In the genomic region with DNA sequence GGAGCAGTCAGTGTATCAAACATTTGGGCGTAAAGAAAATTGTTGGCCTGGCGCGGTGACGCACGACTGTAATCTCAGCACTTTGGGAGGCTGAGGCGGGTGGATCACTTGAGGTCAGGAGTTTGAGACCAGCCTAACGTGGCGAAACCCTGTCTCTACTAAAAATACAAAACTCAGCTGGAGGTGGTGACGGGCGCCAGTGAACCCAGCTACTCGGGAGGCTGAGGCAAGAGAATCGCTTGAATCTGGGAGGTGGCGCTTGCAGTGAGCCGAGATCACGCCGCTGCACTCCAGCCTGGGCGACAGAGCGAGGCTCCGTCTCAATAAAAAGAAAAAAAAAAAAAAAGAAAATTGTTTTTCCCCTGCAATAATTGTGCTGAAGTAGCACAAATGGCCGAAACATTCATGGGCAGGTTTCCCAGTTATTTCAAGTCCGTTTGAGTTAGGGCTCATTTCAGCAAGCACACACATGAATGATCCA, we compare ENCODE assay signal across 7 cellular contexts. TPM values are rescaled to one million over a fixed set of nuclear protein-coding genes. Genes with fewer than 3 reads are reported as not detected.
DNase-seq lines count a peak whose midpoint lies in the region; ATAC-seq and TF ChIP-seq lines count a peak whose summit lies in the region.

No MANE protein-coding gene starts in this region.

- POLR2A ChIA-PET in RWPE1 (lab: Yijun Ruan, JAX; ENCODE audit: low non-redundant PET): no interaction called here

- H3K27ac ChIP-seq in RWPE1 (peak overlapping the region; percentile 81), fibroblast of lung (ENCODE audit: insufficient read depth, low read length) (no peak overlapping the region)

- CTCF ChIA-PET in RWPE1 (lab: Yijun Ruan, JAX): interaction anchor here (0.6 kb wide), 1 partner anchor 166 kb away, joined by 3 read pairs; no protein-coding TSS in a partner anchor

- H4K20me1 ChIP-seq in fibroblast of lung (ENCODE audit: control insufficient read depth, extremely low read depth, insufficient read depth, low read length): no peaks in the 10 kb centered on the region

- no peak for ATAC-seq in GM18868 (IDR thresholded peaks at IDR 0.05; ENCODE audit: unreplicated experiment)

- no peaks in the 10 kb centered on the region for H3K27me3 ChIP-seq in fibroblast of lung (ENCODE audit: control insufficient read depth, insufficient read depth, low read length)

- DNase-seq in GM12865 (ENCODE audit: low read depth): no peak
- DNase-seq in RWPE1 (ENCODE audit: low spot score): no peak
- DNase-seq in fibroblast of lung (ENCODE audit: low read depth in 2 of 2): peak; percentile 30 to 64
- peak; percentile 35 for DNase-seq in renal cortical epithelial cell (ENCODE audit: low read depth)
- DNase-seq in superior temporal gyrus (ENCODE audit: extremely low spot score): no peak
- DNase-seq in mesenteric fat pad (ENCODE audit: low spot score): no peak

- H3K4me3 ChIP-seq in GM12865 (ENCODE audit: low read depth, low read length) (peak overlapping the region; percentile 66), fibroblast of lung (replicated peaks in 1 of 4; ENCODE audit: control extremely low read depth in 1 of 4, insufficient read depth in 1 of 4, low read depth in 3 of 4, low read length in 4 of 4) (peak overlapping the region; percentile 23 to 83 (median 66))

- H3K9me3 ChIP-seq in fibroblast of lung (ENCODE audit: control insufficient read depth, insufficient read depth, low read depth, low read length): no peaks in the 10 kb centered on the region

- no peaks in the 10 kb centered on the region for H3K4me1 ChIP-seq in fibroblast of lung (ENCODE audit: control insufficient read depth, extremely low read depth, insufficient read depth, low read length)

- H3K9ac ChIP-seq in fibroblast of lung (ENCODE audit: insufficient read depth, low read length): no peak overlapping the region

- H3K36me3 ChIP-seq in fibroblast of lung (ENCODE audit: control insufficient read depth, insufficient read depth, low read length): no peaks in the 10 kb centered on the region

- peaks cover 4% of the 10 kb centered on the region for H3K79me2 ChIP-seq in fibroblast of lung (ENCODE audit: control insufficient read depth, insufficient read depth, low read length)

- H2AFZ ChIP-seq in fibroblast of lung (ENCODE audit: low read length): no peak overlapping the region

- TF ChIP-seq CTCF in GM12865 (IDR thresholded peaks at IDR 0.05; ENCODE audit: insufficient read depth, low read depth, low read length, missing control alignments): no peak
- TF ChIP-seq CTCF in RWPE1 (conservative IDR thresholded peaks at IDR 0.05; ENCODE audit: low read depth): no peak
- no peak for TF ChIP-seq CTCF in fibroblast of lung (conservative IDR thresholded peaks at IDR 0.05 in 1 of 2, IDR thresholded peaks at IDR 0.05 in 1 of 2; ENCODE audit: low read depth in 1 of 2, low read length in 2 of 2)

- H3K4me2 ChIP-seq in fibroblast of lung (ENCODE audit: extremely low read depth, insufficient read depth, low read length): peak overlapping the region; percentile 55

RNA-seq across cellular contexts. Expression of a gene that starts 1.4 kb away (rescaled TPM):
- total RNA-seq in fibroblast of lung (15.0 and 15.4 TPM in 2 replicates), renal cortical epithelial cell (14.6 and 27.8 TPM in 2 replicates), mesenteric fat pad (39.2 TPM)
- 29.9 and 30.3 TPM in 2 replicates for polyA plus RNA-seq in fibroblast of lung
- polyA plus RNA-seq in fibroblast of lung (2012): 31.4 and 33.5 TPM in 2 replicates
- polyA minus RNA-seq in fibroblast of lung (ENCODE audit: low replicate concordance): not detected in 2 replicates

RNA-seq across cellular contexts. Expression of a gene that starts 17.8 kb away (rescaled TPM):
- total RNA-seq in fibroblast of lung (0.51 TPM in 1 of 2 replicates, not detected in the other), renal cortical epithelial cell (1.7 and 3.7 TPM in 2 replicates), mesenteric fat pad (0.19 TPM)
- 0.24 and 0.33 TPM in 2 replicates for polyA plus RNA-seq in fibroblast of lung
- 0.14 and 0.15 TPM in 2 replicates for polyA plus RNA-seq in fibroblast of lung (2012)
- not detected in 2 replicates for polyA minus RNA-seq in fibroblast of lung (ENCODE audit: low replicate concordance)

RNA-seq across cellular contexts. Expression of a gene that starts 59.2 kb away (rescaled TPM):
- total RNA-seq in fibroblast of lung (52.8 and 56.8 TPM in 2 replicates), renal cortical epithelial cell (43.1 and 55.4 TPM in 2 replicates), mesenteric fat pad (36.8 TPM)
- 38.1 and 43.8 TPM in 2 replicates for polyA plus RNA-seq in fibroblast of lung
- polyA plus RNA-seq in fibroblast of lung (2012): 23.2 and 23.9 TPM in 2 replicates
- polyA minus RNA-seq in fibroblast of lung (ENCODE audit: low replicate concordance): 13.4 and 17.4 TPM in 2 replicates

Comparison
In these comparisons a context has a peak if more than half of its experiments do, and no peak if none do; other contexts are left out.
1. DNase-seq: peak in fibroblast of lung (2 of 2) and renal cortical epithelial cell (single experiment); none in GM12865 (single experiment), RWPE1 (single experiment), superior temporal gyrus (single experiment) and mesenteric fat pad (single experiment).